In genomic region chr1:67170751-67171573, GRCh38 we compare ENCODE assay signal across 20 cellular contexts. TPM values are rescaled to one million over a fixed set of nuclear protein-coding genes. Genes with fewer than 3 reads are reported as not detected.
DNase-seq lines count a peak whose midpoint lies in the region; ATAC-seq lines count a peak whose summit lies in the region.
"Had no signal": no experiment of that assay in that cellular context is flagged by ENCODE, and none has a peak within 500 bp of the region (broad histone marks: within the 10 kb centered on the region; RNA-seq: fewer than 3 reads in every experiment).

No MANE protein-coding gene starts in this region.

- peak overlapping the region; percentile 99 for H3K27ac Mint-ChIP-seq in activated naive CD4-positive, alpha-beta T cell treated with anti-CD3 and anti-CD28 coated beads for 36 hours
- peak overlapping the region; percentile 95 for H3K27ac Mint-ChIP-seq in T-helper 1 cell treated with Interleukin-12 subunit alpha and Interleukin-12 subunit beta and Interleukin-4 antibody, amounts not matched to agents 30 μg/mL and 1 μg/mL, for 36 hours
- H3K27ac Mint-ChIP-seq in activated naive CD8-positive, alpha-beta T cell treated with anti-CD3 and anti-CD28 coated beads, Interleukin-2, amount 50 U/mL, for 24 hours, result peak overlapping the region; percentile 97
- peak overlapping the region; percentile 99 to 100 for H3K27ac Mint-ChIP-seq in stimulated activated naive CD8-positive, alpha-beta T cell treated with anti-CD3 and anti-CD28 coated beads, Interleukin-15, amount 100 ng/mL, for 72 hours

- CTCF ChIA-PET in activated naive CD4-positive, alpha-beta T cell treated with anti-CD3 and anti-CD28 coated beads for 36 hours (lab: Charles Lee), result interaction anchor here (0.6 to 13.5 kb wide), 7 partner anchors 18 to 947 kb away, joined by 3 to 147 read pairs (median 6); no protein-coding TSS in a partner anchor

- DNase-seq in activated naive CD4-positive, alpha-beta T cell treated with anti-CD3 and anti-CD28 coated beads for 36 hours, result no peak
- no peak for DNase-seq in activated naive CD4-positive, alpha-beta T cell (lab: John Stamatoyannopoulos, UW)
- no peak for DNase-seq in activated naive CD8-positive, alpha-beta T cell treated with anti-CD3 and anti-CD28 coated beads, Interleukin-2, amount 50 U/mL, for 24 hours
- DNase-seq in stimulated activated naive CD8-positive, alpha-beta T cell treated with anti-CD3 and anti-CD28 coated beads, Interleukin-15, amount 100 ng/mL, for 72 hours, result peak in 1 of 2 donors; percentile 58
- DNase-seq in NCI-H446 treated with DMSO at 0.1 percent for 48 hours (lab: John Stamatoyannopoulos, UW) (no peak), NCI-H510A treated with DMSO at 0.1 percent for 48 hours (lab: John Stamatoyannopoulos, UW) (no peak)
- DNase-seq: COR-L47; effector CD4-positive, alpha-beta T cell; H7; NCI-H2029; NCI-H524 treated with DMSO at 0.1 percent for 48 hours; PC-3; stimulated activated CD4-positive, alpha-beta T cell treated with anti-CD3 and anti-CD28 coated beads, Interleukin-15, amount 100 ng/mL, for 24 hours had no signal

- peaks cover 52% of the 10 kb centered on the region for H3K36me3 Mint-ChIP-seq in activated naive CD4-positive, alpha-beta T cell treated with anti-CD3 and anti-CD28 coated beads for 36 hours (ENCODE audit: low read depth)
- peaks cover 17% of the 10 kb centered on the region for H3K36me3 Mint-ChIP-seq in T-helper 1 cell treated with Interleukin-12 subunit alpha and Interleukin-12 subunit beta and Interleukin-4 antibody, amounts not matched to agents 30 μg/mL and 1 μg/mL, for 36 hours (ENCODE audit: low read depth)
- peaks cover 9% of the 10 kb centered on the region for H3K36me3 Mint-ChIP-seq in activated naive CD8-positive, alpha-beta T cell treated with anti-CD3 and anti-CD28 coated beads, Interleukin-2, amount 50 U/mL, for 24 hours (ENCODE audit: low read depth)

- H3K4me3 Mint-ChIP-seq in activated naive CD4-positive, alpha-beta T cell treated with anti-CD3 and anti-CD28 coated beads for 36 hours, result peak overlapping the region; percentile 75
- peak overlapping the region; percentile 61 for H3K4me3 Mint-ChIP-seq in T-helper 1 cell treated with Interleukin-12 subunit alpha and Interleukin-12 subunit beta and Interleukin-4 antibody, amounts not matched to agents 30 μg/mL and 1 μg/mL, for 36 hours
- H3K4me3 Mint-ChIP-seq in activated naive CD8-positive, alpha-beta T cell treated with anti-CD3 and anti-CD28 coated beads, Interleukin-2, amount 50 U/mL, for 24 hours, result peak overlapping the region; percentile 52
- H3K4me3 Mint-ChIP-seq in stimulated activated naive CD8-positive, alpha-beta T cell treated with anti-CD3 and anti-CD28 coated beads, Interleukin-15, amount 100 ng/mL, for 72 hours, result peak overlapping the region; percentile 78 to 89

- H3K9me3 Mint-ChIP-seq in activated naive CD4-positive, alpha-beta T cell treated with anti-CD3 and anti-CD28 coated beads for 36 hours, result peaks cover 3% of the 10 kb centered on the region
- H3K9me3 Mint-ChIP-seq in T-helper 1 cell treated with Interleukin-12 subunit alpha and Interleukin-12 subunit beta and Interleukin-4 antibody, amounts not matched to agents 30 μg/mL and 1 μg/mL, for 36 hours, result peaks cover 7% of the 10 kb centered on the region
- peaks cover 7% of the 10 kb centered on the region for H3K9me3 Mint-ChIP-seq in activated naive CD8-positive, alpha-beta T cell treated with anti-CD3 and anti-CD28 coated beads, Interleukin-2, amount 50 U/mL, for 24 hours
- H3K9me3 Mint-ChIP-seq in stimulated activated naive CD8-positive, alpha-beta T cell treated with anti-CD3 and anti-CD28 coated beads, Interleukin-15, amount 100 ng/mL, for 72 hours, result peaks cover 0 to 6% of the 10 kb centered on the region in 2 donors

- intact Hi-C loops in activated naive CD4-positive, alpha-beta T cell treated with anti-CD3 and anti-CD28 coated beads for 36 hours (cut with micrococcal nuclease), result loop anchor here (5.0 kb wide), 2 partner anchors 819 to 839 kb away; no protein-coding TSS in a partner anchor

- no peaks in the 10 kb centered on the region for H3K27me3 Mint-ChIP-seq in activated naive CD4-positive, alpha-beta T cell treated with anti-CD3 and anti-CD28 coated beads for 36 hours (ENCODE audit: low read depth)
- H3K27me3 Mint-ChIP-seq in T-helper 1 cell treated with Interleukin-12 subunit alpha and Interleukin-12 subunit beta and Interleukin-4 antibody, amounts not matched to agents 30 μg/mL and 1 μg/mL, for 36 hours (ENCODE audit: low read depth), result no peaks in the 10 kb centered on the region
- no peaks in the 10 kb centered on the region for H3K27me3 Mint-ChIP-seq in activated naive CD8-positive, alpha-beta T cell treated with anti-CD3 and anti-CD28 coated beads, Interleukin-2, amount 50 U/mL, for 24 hours
- no peaks in the 10 kb centered on the region for H3K27me3 Mint-ChIP-seq in stimulated activated naive CD8-positive, alpha-beta T cell treated with anti-CD3 and anti-CD28 coated beads, Interleukin-15, amount 100 ng/mL, for 72 hours

- peaks cover 70% of the 10 kb centered on the region for H3K4me1 Mint-ChIP-seq in activated naive CD4-positive, alpha-beta T cell treated with anti-CD3 and anti-CD28 coated beads for 36 hours (ENCODE audit: low read depth)
- peaks cover 64% of the 10 kb centered on the region for H3K4me1 Mint-ChIP-seq in T-helper 1 cell treated with Interleukin-12 subunit alpha and Interleukin-12 subunit beta and Interleukin-4 antibody, amounts not matched to agents 30 μg/mL and 1 μg/mL, for 36 hours (ENCODE audit: low read depth)
- peaks cover 86% of the 10 kb centered on the region for H3K4me1 Mint-ChIP-seq in activated naive CD8-positive, alpha-beta T cell treated with anti-CD3 and anti-CD28 coated beads, Interleukin-2, amount 50 U/mL, for 24 hours
- peaks cover 59% of the 10 kb centered on the region for H3K4me1 Mint-ChIP-seq in stimulated activated naive CD8-positive, alpha-beta T cell treated with anti-CD3 and anti-CD28 coated beads, Interleukin-15, amount 100 ng/mL, for 72 hours

- ATAC-seq in activated naive CD8-positive, alpha-beta T cell treated with anti-CD3 and anti-CD28 coated beads, Interleukin-2, amount 50 U/mL, for 24 hours, result peak; percentile 7
- ATAC-seq in stimulated activated naive CD8-positive, alpha-beta T cell treated with anti-CD3 and anti-CD28 coated beads, Interleukin-15, amount 100 ng/mL, for 72 hours, result peak; percentile 48
- ATAC-seq in GM18498 (IDR thresholded peaks at IDR 0.05; ENCODE audit: unreplicated experiment), result no peak
- ATAC-seq: PC-3 had no signal

RNA-seq across cellular contexts. Expression of gene IL23R, which starts 4.7 kb away (rescaled TPM):
- 10 to 100 TPM; 12.2 to 14.9 TPM for total RNA-seq in activated naive CD4-positive, alpha-beta T cell treated with anti-CD3 and anti-CD28 coated beads for 36 hours
- total RNA-seq: cardiac septum, fibroblast of lung, H7, kidney epithelial cell, PC-3, renal cortical epithelial cell, SJSA1 had no signal

RNA-seq across cellular contexts. Expression of gene C1orf141, which starts 36.2 kb away (rescaled TPM):
- total RNA-seq in activated naive CD4-positive, alpha-beta T cell treated with anti-CD3 and anti-CD28 coated beads for 36 hours, result under 1 TPM in 1 of 2 experiments, not detected in 1; 0.25 TPM
- total RNA-seq: cardiac septum, fibroblast of lung, H7, kidney epithelial cell, PC-3, renal cortical epithelial cell, SJSA1 had no signal
